ENCODE assay signal across 11 cellular contexts in the genomic region with DNA sequence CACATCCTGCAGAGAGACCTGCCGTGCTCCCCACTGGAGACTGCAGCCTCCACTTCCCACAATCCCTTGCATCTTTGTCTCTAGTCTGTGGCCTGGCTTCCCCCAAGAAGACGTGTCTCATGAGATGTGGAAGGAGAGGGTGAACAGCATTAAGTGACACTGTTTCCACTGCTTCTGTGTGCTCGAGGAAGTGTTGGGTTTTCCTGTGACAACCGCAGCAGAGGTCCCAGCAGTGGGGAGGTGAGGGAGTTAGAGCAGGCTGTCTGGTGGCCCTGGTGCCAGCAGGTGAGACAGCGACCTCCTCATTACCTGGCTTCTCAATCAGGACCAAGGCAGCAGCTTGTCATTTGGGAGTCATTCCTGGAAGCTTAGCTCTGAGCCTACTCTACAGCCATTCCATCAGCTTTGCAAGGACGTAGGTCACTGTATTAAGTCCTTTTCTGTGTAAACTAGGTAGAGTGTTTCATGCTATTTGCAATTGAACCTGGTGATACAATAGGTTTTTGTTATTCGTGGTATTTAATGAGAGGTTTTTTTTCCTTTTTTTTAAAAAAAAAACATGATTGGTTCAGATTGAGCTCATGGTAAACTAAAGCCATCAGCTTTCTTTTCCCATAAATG.
DNase-seq lines count a peak whose midpoint lies in the region; ATAC-seq lines count a peak whose summit lies in the region.
"Had no signal": no experiment of that assay in that cellular context is flagged by ENCODE, and none has a peak within 500 bp of the region (broad histone marks: within the 10 kb centered on the region; RNA-seq: fewer than 3 reads in every experiment).

No MANE protein-coding gene starts in this region.

- peak in 1 of 2 donors; percentile 32 for ATAC-seq in activated T-cell treated with anti-CD3 and anti-CD28 coated beads, Interleukin-2, amount 50 U/mL, for 4 hours
- peak; percentile 99 for ATAC-seq in effector memory CD8-positive, alpha-beta T cell (replicated peaks)
- no peak for ATAC-seq in HG03469 (IDR thresholded peaks at IDR 0.05; ENCODE audit: unreplicated experiment)

- no peak overlapping the region for H3K4me3 Mint-ChIP-seq in activated T-cell treated with anti-CD3 and anti-CD28 coated beads, Interleukin-2, amount 50 U/mL, for 4 hours
- H3K4me3 Mint-ChIP-seq in effector memory CD8-positive, alpha-beta T cell, result peak overlapping the region; percentile 55 to 72

- DNase-seq in activated T-cell treated with anti-CD3 and anti-CD28 coated beads, Interleukin-2, amount 50 U/mL, for 4 hours, result peak; percentile 20
- DNase-seq in activated T-cell treated with anti-CD3 and anti-CD28 coated beads for 4 hours, result no peak
- DNase-seq in activated CD4-positive, alpha-beta T cell treated with anti-CD3 and anti-CD28 coated beads, Interleukin-2, amount 50 U/mL, for 1 hour, result peak; percentile 15
- DNase-seq in effector memory CD8-positive, alpha-beta T cell, result peak; percentile 57 to 60 (median 58)
- peak; percentile 25 for DNase-seq in stimulated activated CD8-positive, alpha-beta memory T cell treated with anti-CD3 and anti-CD28 coated beads, Interleukin-4, amount 100 ng/mL, for 48 hours
- no peak for DNase-seq in glomerular visceral epithelial cell (ENCODE audit: extremely low spot score)
- no peak for DNase-seq in NCI-H1694 (lab: John Stamatoyannopoulos, UW)
- DNase-seq: ACHN, NCI-H2171 treated with DMSO at 0.1 percent for 48 hours, SW 1271 had no signal

- no peaks in the 10 kb centered on the region for H3K36me3 Mint-ChIP-seq in activated T-cell treated with anti-CD3 and anti-CD28 coated beads, Interleukin-2, amount 50 U/mL, for 4 hours (ENCODE audit: insufficient read depth)
- peaks cover 3% of the 10 kb centered on the region for H3K36me3 Mint-ChIP-seq in effector memory CD8-positive, alpha-beta T cell (ENCODE audit: insufficient read depth)

- peaks cover 20% of the 10 kb centered on the region for H3K4me1 Mint-ChIP-seq in activated T-cell treated with anti-CD3 and anti-CD28 coated beads, Interleukin-2, amount 50 U/mL, for 4 hours (ENCODE audit: low read depth)
- H3K4me1 Mint-ChIP-seq in effector memory CD8-positive, alpha-beta T cell (ENCODE audit: low read depth in 2 of 2), result peaks cover 26 to 32% of the 10 kb centered on the region in 2 donors

- peaks cover 1% of the 10 kb centered on the region for H3K27me3 Mint-ChIP-seq in activated T-cell treated with anti-CD3 and anti-CD28 coated beads, Interleukin-2, amount 50 U/mL, for 4 hours (ENCODE audit: low read depth)
- H3K27me3 Mint-ChIP-seq in effector memory CD8-positive, alpha-beta T cell, result peaks cover 0 to 9% of the 10 kb centered on the region in 2 donors

- H3K27ac Mint-ChIP-seq in effector memory CD8-positive, alpha-beta T cell, result no peak overlapping the region

- peaks cover 5% of the 10 kb centered on the region for H3K9me3 Mint-ChIP-seq in activated T-cell treated with anti-CD3 and anti-CD28 coated beads, Interleukin-2, amount 50 U/mL, for 4 hours
- H3K9me3 Mint-ChIP-seq in effector memory CD8-positive, alpha-beta T cell, result no peaks in the 10 kb centered on the region

Comparison
In these comparisons a context has a peak if more than half of its experiments do, and no peak if none do; other contexts are left out.
1. DNase-seq: peak in activated T-cell treated with anti-CD3 and anti-CD28 coated beads, Interleukin-2, amount 50 U/mL, for 4 hours (single experiment), activated CD4-positive, alpha-beta T cell treated with anti-CD3 and anti-CD28 coated beads, Interleukin-2, amount 50 U/mL, for 1 hour (single experiment), effector memory CD8-positive, alpha-beta T cell (3 of 3) and stimulated activated CD8-positive, alpha-beta memory T cell treated with anti-CD3 and anti-CD28 coated beads, Interleukin-4, amount 100 ng/mL, for 48 hours (single experiment); none in activated T-cell treated with anti-CD3 and anti-CD28 coated beads for 4 hours (single experiment), glomerular visceral epithelial cell (single experiment) and NCI-H1694 (single experiment).